In the genomic region with DNA sequence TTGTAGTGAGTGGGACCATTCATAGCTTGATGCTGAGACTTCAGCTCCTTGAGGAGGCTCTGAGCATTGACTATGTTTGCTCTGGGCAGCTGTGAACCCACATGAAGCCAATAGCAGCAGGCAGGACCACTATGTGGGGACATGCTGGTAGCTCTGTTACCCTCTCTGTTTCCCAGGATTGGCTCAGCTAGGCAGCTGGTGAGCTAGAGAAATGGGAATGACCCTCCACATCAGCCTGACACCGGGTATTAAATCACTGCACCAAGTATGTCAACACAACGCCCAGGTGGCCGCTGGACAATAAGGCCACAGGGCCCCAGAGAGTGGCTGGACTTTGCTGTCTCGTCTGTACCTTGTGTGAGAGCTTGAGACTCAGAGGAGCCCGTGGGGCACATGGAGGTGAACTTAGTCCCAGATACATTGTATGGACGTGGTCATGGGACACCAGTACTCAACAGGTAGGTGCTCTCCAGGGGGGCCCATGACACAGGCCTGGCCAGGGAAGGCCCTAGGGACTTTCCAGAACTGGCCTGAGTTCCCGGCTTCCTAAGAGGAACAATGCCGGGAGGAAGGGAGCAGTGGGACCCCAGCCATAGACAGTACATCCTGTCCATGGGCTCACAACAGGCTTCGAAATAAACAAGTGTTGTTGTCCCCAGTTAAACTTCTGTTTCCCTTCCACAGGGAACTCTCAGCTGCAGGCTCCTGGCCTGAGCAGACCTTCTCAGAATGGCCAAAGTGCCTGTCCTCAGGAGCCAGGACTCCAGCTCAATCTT, we compare ENCODE assay signal across 10 cellular contexts. TPM values are rescaled to one million over a fixed set of nuclear protein-coding genes. Genes with fewer than 3 reads are reported as not detected.
DNase-seq lines count a peak whose midpoint lies in the region; TF ChIP-seq lines count a peak whose summit lies in the region.
"Had no signal": no experiment of that assay in that cellular context is flagged by ENCODE, and none has a peak within 500 bp of the region (broad histone marks: within the 10 kb centered on the region; RNA-seq: fewer than 3 reads in every experiment).

No MANE protein-coding gene starts in this region.

- no peaks in the 10 kb centered on the region for H3K4me1 Mint-ChIP-seq in activated naive CD8-positive, alpha-beta T cell treated with anti-CD3 and anti-CD28 coated beads for 36 hours
- H3K4me1 Mint-ChIP-seq in HFFc6 (ENCODE audit: low read depth), result peaks cover 43% of the 10 kb centered on the region

- no peaks in the 10 kb centered on the region for H3K36me3 Mint-ChIP-seq in activated naive CD8-positive, alpha-beta T cell treated with anti-CD3 and anti-CD28 coated beads for 36 hours
- H3K36me3 Mint-ChIP-seq in HFFc6 (ENCODE audit: low read depth), result 0 out of 2 replicates have a peak, but pooled peaks cover 4% of the 10 kb centered on the region

- H3K9me3 Mint-ChIP-seq in activated naive CD8-positive, alpha-beta T cell treated with anti-CD3 and anti-CD28 coated beads for 36 hours, result no peaks in the 10 kb centered on the region
- no peaks in the 10 kb centered on the region for H3K9me3 Mint-ChIP-seq in HFFc6

- H3K27ac ChIP-seq in angular gyrus (ENCODE audit: low read depth, low read length), result peak overlapping the region; percentile 90
- H3K27ac ChIP-seq in temporal lobe (ENCODE audit: low read depth, low read length), result peak overlapping the region; percentile 91

- in situ Hi-C loops in ACHN (cut with HindIII; ENCODE audit: low pct_ligation_motif_present, low pct_unique_long_range_greater_than_20kb, low sequenced_read_pairs), result no loop called here

- no peak overlapping the region for H3K4me3 Mint-ChIP-seq in activated naive CD8-positive, alpha-beta T cell treated with anti-CD3 and anti-CD28 coated beads for 36 hours
- no peak overlapping the region for H3K4me3 Mint-ChIP-seq in HFFc6

- DNase-seq in globus pallidus (ENCODE audit: low spot score), result peak; percentile 57
- DNase-seq in midbrain (lab: John Stamatoyannopoulos, UW), result peak; percentile 63
- no peak for DNase-seq in activated naive CD8-positive, alpha-beta T cell treated with anti-CD3 and anti-CD28 coated beads for 36 hours
- no peak for DNase-seq in stimulated activated CD4-positive, alpha-beta T cell treated with anti-CD3 and anti-CD28 coated beads, Interleukin-1b, Interleukin-23, amount 100 ng/mL, for 48 hours
- no peak for DNase-seq in HFFc6
- DNase-seq in ACHN, result no peak
- DNase-seq: central memory CD4-positive, alpha-beta T cell; foreskin melanocyte had no signal

- no peak overlapping the region for H3K27ac Mint-ChIP-seq in activated naive CD8-positive, alpha-beta T cell treated with anti-CD3 and anti-CD28 coated beads for 36 hours
- no peak overlapping the region for H3K27ac Mint-ChIP-seq in HFFc6

- TF ChIP-seq CTCF in HFFc6 (IDR thresholded peaks at IDR 0.05), result no peak

- H3K27me3 Mint-ChIP-seq in activated naive CD8-positive, alpha-beta T cell treated with anti-CD3 and anti-CD28 coated beads for 36 hours, result no peaks in the 10 kb centered on the region
- no peaks in the 10 kb centered on the region for H3K27me3 Mint-ChIP-seq in HFFc6 (ENCODE audit: insufficient read depth)

RNA-seq across cellular contexts. Expression of gene HS1BP3, which starts 35.2 kb away (rescaled TPM):
- 6.9 TPM for total RNA-seq in temporal lobe
- total RNA-seq in activated naive CD8-positive, alpha-beta T cell treated with anti-CD3 and anti-CD28 coated beads for 36 hours, result 1 to 10 TPM; 5.9 to 6.0 TPM
- total RNA-seq in HFFc6 (2021; fragmentation: NEBNext Ultra II Directional; extraction: Animal tissue kit (Norgen Biotek cat#: 25700)), result 10 to 100 TPM; 12.7 to 17.3 (median 15.8) TPM

RNA-seq across cellular contexts. Expression of gene GDF7, which starts 51.3 kb away (rescaled TPM):
- total RNA-seq in temporal lobe, result under 0.01 TPM
- total RNA-seq in activated naive CD8-positive, alpha-beta T cell treated with anti-CD3 and anti-CD28 coated beads for 36 hours, result not detected
- total RNA-seq in HFFc6 (2021; fragmentation: NEBNext Ultra II Directional; extraction: Animal tissue kit (Norgen Biotek cat#: 25700)), result under 1 TPM in 1 of 6 experiments, not detected in 5; 0.05 TPM

Comparison
In these comparisons a context has a peak if more than half of its experiments do, and no peak if none do; other contexts are left out.
1. DNase-seq: peak in globus pallidus (single experiment) and midbrain (single experiment); none in activated naive CD8-positive, alpha-beta T cell treated with anti-CD3 and anti-CD28 coated beads for 36 hours (single experiment), stimulated activated CD4-positive, alpha-beta T cell treated with anti-CD3 and anti-CD28 coated beads, Interleukin-1b, Interleukin-23, amount 100 ng/mL, for 48 hours (single experiment), HFFc6 (single experiment) and ACHN (single experiment).